Comparison of ENCODE assay signal across 1 cellular context in the genomic region with DNA sequence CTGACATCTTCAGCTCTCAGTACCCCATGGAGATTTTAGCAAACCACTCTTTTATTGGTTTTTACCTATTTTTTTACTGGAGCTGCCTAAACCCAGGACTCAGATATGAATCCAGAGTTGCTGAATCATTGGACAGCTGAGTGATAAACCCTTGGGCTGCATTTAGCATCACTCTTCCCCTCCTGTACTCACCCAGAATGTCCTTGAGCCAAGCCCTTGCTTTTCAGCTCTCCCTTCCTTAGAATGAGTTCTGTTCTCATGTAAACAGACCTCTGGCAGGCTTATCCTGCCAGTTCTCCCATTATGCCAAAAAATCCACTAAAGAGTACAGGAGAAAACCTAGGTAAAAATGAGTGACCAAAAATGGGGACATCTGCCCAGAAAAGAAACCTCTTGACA.
TF ChIP-seq lines count a peak whose summit lies in the region.

No MANE protein-coding gene starts in this region.

TF ChIP-seq in SK-N-SH, 30 proteins besides CTCF, POLR2A, EP300 and RAD21 (continued from another document):
- TF ChIP-seq, protein P1, sequence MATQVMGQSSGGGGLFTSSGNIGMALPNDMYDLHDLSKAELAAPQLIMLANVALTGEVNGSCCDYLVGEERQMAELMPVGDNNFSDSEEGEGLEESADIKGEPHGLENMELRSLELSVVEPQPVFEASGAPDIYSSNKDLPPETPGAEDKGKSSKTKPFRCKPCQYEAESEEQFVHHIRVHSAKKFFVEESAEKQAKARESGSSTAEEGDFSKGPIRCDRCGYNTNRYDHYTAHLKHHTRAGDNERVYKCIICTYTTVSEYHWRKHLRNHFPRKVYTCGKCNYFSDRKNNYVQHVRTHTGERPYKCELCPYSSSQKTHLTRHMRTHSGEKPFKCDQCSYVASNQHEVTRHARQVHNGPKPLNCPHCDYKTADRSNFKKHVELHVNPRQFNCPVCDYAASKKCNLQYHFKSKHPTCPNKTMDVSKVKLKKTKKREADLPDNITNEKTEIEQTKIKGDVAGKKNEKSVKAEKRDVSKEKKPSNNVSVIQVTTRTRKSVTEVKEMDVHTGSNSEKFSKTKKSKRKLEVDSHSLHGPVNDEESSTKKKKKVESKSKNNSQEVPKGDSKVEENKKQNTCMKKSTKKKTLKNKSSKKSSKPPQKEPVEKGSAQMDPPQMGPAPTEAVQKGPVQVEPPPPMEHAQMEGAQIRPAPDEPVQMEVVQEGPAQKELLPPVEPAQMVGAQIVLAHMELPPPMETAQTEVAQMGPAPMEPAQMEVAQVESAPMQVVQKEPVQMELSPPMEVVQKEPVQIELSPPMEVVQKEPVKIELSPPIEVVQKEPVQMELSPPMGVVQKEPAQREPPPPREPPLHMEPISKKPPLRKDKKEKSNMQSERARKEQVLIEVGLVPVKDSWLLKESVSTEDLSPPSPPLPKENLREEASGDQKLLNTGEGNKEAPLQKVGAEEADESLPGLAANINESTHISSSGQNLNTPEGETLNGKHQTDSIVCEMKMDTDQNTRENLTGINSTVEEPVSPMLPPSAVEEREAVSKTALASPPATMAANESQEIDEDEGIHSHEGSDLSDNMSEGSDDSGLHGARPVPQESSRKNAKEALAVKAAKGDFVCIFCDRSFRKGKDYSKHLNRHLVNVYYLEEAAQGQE (IDR thresholded peaks at IDR 0.05; ENCODE audit: low read depth, low read length), result no peak
- TF ChIP-seq, protein P2, sequence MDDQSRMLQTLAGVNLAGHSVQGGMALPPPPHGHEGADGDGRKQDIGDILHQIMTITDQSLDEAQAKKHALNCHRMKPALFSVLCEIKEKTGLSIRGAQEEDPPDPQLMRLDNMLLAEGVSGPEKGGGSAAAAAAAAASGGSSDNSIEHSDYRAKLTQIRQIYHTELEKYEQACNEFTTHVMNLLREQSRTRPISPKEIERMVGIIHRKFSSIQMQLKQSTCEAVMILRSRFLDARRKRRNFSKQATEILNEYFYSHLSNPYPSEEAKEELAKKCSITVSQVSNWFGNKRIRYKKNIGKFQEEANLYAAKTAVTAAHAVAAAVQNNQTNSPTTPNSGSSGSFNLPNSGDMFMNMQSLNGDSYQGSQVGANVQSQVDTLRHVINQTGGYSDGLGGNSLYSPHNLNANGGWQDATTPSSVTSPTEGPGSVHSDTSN (IDR thresholded peaks at IDR 0.05), result no peak
- TF ChIP-seq GABPA (IDR thresholded peaks at IDR 0.05; ENCODE audit: low read depth), result no peak
- TF ChIP-seq NRF1 (IDR thresholded peaks at IDR 0.05; ENCODE audit: low read depth, low read length), result no peak
- no peak for TF ChIP-seq CHD2 (IDR thresholded peaks at IDR 0.05; ENCODE audit: low read length, partially characterized antibody)
- TF ChIP-seq YY1 (IDR thresholded peaks at IDR 0.05; ENCODE audit: low read depth), result no peak
- no peak for TF ChIP-seq MXI1 (IDR thresholded peaks at IDR 0.05; ENCODE audit: low read depth, low read length)
- TF ChIP-seq ELF1 (IDR thresholded peaks at IDR 0.05), result no peak
TF ChIP-seq in SK-N-SH: peak in this region for 0.
